In the genomic region with DNA sequence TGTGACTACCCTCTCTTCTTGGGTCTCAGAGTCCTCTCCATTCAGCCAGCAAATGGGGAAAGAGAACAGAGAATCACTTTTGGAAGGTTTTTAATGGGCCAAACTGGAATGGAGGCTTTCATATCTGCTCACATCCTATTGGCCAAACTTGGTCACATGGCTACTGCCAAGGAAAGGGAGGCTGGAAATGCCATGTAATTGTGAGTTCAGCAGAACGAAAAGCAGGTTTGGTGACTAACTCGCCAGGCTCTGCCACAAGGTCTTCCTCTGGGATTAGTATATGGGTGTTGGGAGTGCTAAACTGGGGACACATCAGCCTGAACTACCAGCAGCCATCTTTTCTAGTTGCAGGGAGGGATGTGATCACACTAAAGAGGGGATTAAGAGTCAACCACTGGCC, we compare ENCODE assay signal across 21 cellular contexts. TPM values are rescaled to one million over a fixed set of nuclear protein-coding genes. Genes with fewer than 3 reads are reported as not detected.
DNase-seq lines count a peak whose midpoint lies in the region; ATAC-seq and TF ChIP-seq lines count a peak whose summit lies in the region.
"Had no signal": no experiment of that assay in that cellular context is flagged by ENCODE, and none has a peak within 500 bp of the region (broad histone marks: within the 10 kb centered on the region; RNA-seq: fewer than 3 reads in every experiment).

No MANE protein-coding gene starts in this region.

- in situ Hi-C loops in GM13976 (cut with MboI; ENCODE audit: low sequenced_read_pairs, unreplicated experiment), result loop anchor here (10.0 kb wide), 1 partner anchor 148 kb away; a partner anchor contains a TSS

- DNase-seq in AG20443 (ENCODE audit: low spot score) (peak; percentile 6), HT1080 (ENCODE audit: low read depth) (peak; percentile 18), RPMI7951 (ENCODE audit: low read depth) (peak; percentile 47), epithelial cell of esophagus (ENCODE audit: low read depth) (peak; percentile 61), GM13976 (ENCODE audit: low spot score) (no peak), epidermal melanocyte (ENCODE audit: insufficient read length, low spot score) (no peak)
- DNase-seq: CD8-positive, alpha-beta memory T cell; GF-D8; GOT3; KBM-7; NCI-H1417; NCI-H187 treated with DMSO at 0.1 percent for 48 hours; NCI-H226; NCI-H524 treated with DMSO at 0.1 percent for 48 hours had no signal

- no peak overlapping the region for H3K4me3 ChIP-seq in epithelial cell of esophagus (ENCODE audit: low read length)
- H3K4me3 ChIP-seq: BLaER1 treated with 17β-estradiol and CSF1 and Interleukin-3, amounts not matched to agents 10 nM and 100 nM had no signal

- TF ChIP-seq CTCF in epithelial cell of esophagus (IDR thresholded peaks at IDR 0.05; ENCODE audit: insufficient read depth, low read depth, low read length, missing control alignments) (no peak), GM13976 (IDR thresholded peaks at IDR 0.05; ENCODE audit: borderline replicate concordance, control extremely low read depth, extremely low read depth, insufficient read depth, missing control alignments) (no peak)

- no peak for ATAC-seq in GM18909 (IDR thresholded peaks at IDR 0.05; ENCODE audit: poor library complexity, unreplicated experiment)
- ATAC-seq: HCT116, Right ventricle myocardium inferior had no signal

RNA-seq across cellular contexts. Expression of a gene that starts 19.2 kb away (rescaled TPM):
- total RNA-seq in HT1080 (2014; rRNA removed; shearing (Covaris generic)), result not detected in 2 replicates
- polyA plus RNA-seq in HT1080 (2015; cell fraction: cytosol; rRNA removed), result 0.02 TPM in 1 of 2 replicates, not detected in the other
- polyA plus RNA-seq in HT1080 (2015; cell fraction: nucleus; rRNA removed), result not detected in 2 replicates
- total RNA-seq in RPMI7951 (2014; rRNA removed; shearing (Covaris generic)), result not detected in 2 replicates
- total RNA-seq: A673; CD8-positive, alpha-beta memory T cell; Daoy; Right ventricle myocardium inferior; SK-MEL-5 had no signal
- polyA plus RNA-seq: CD8-positive, alpha-beta memory T cell had no signal

Comparison
In these comparisons a context has a peak if more than half of its experiments do, and no peak if none do; other contexts are left out.
1. DNase-seq: peak in AG20443 (single experiment), HT1080 (single experiment), RPMI7951 (single experiment) and epithelial cell of esophagus (single experiment); none in GM13976 (single experiment) and epidermal melanocyte (single experiment).